In genomic region chr20:5002077-5002413, GRCh38 we compare ENCODE assay signal across 8 cellular contexts. TPM values are rescaled to one million over a fixed set of nuclear protein-coding genes. Genes with fewer than 3 reads are reported as not detected.
DNase-seq lines count a peak whose midpoint lies in the region; ATAC-seq and TF ChIP-seq lines count a peak whose summit lies in the region.

No MANE protein-coding gene starts in this region.

- H3K4me3 ChIP-seq in HEK293 (ENCODE audit: low read depth, low read length) (peak overlapping the region; percentile 72), fibroblast of the aortic adventitia (ENCODE audit: low read depth, low read length) (peak overlapping the region; percentile 76), sigmoid colon (peak overlapping the region in 3 of 4 donors; percentile 81 to 98 (median 95))

- POLR2A ChIA-PET in HEK293 (lab: Yijun Ruan, JAX): no interaction called here

- ATAC-seq in T-helper 17 cell (no peak), HG03432 (IDR thresholded peaks at IDR 0.05; ENCODE audit: unreplicated experiment) (no peak), GM18867 (IDR thresholded peaks at IDR 0.05; ENCODE audit: unreplicated experiment) (no peak)

- peaks cover 36% of the 10 kb centered on the region for H3K4me1 Mint-ChIP-seq in T-helper 17 cell

- DNase-seq in T-helper 17 cell (no peak), fibroblast of the aortic adventitia (ENCODE audit: low read depth) (no peak), sigmoid colon (no peak), GM19240 (ENCODE audit: insufficient read length, low spot score) (no peak)
- no peak for DNase-seq in activated CD4-positive, CD25-positive, alpha-beta regulatory T cell treated with anti-CD3 and anti-CD28 coated beads, Interleukin-2, amount 50 U/mL, for 72 hours

- no peaks in the 10 kb centered on the region for H3K27me3 ChIP-seq in sigmoid colon

- intact Hi-C loops in sigmoid colon (cut with DNase I): loop anchor here (5.0 kb wide), 1 partner anchor 100 kb away; no protein-coding TSS in a partner anchor

- no peak for TF ChIP-seq EP300 in sigmoid colon (IDR thresholded peaks at IDR 0.05)

- TF ChIP-seq POLR2A in sigmoid colon (IDR thresholded peaks at IDR 0.05): no peak

- CTCF ChIA-PET in HEK293 (lab: Yijun Ruan, JAX): no interaction called here

- H3K27ac Mint-ChIP-seq in T-helper 17 cell: peak overlapping the region; percentile 75

- no peaks in the 10 kb centered on the region for H3K27me3 Mint-ChIP-seq in T-helper 17 cell

- no peak for TF ChIP-seq CTCF in HEK293 (tag by site-specific recombination; IDR thresholded peaks at IDR 0.05)
- TF ChIP-seq CTCF in fibroblast of the aortic adventitia (IDR thresholded peaks at IDR 0.05; ENCODE audit: insufficient read depth, low read length): no peak
- no peak for TF ChIP-seq CTCF in sigmoid colon (IDR thresholded peaks at IDR 0.05)

- WGBS in sigmoid colon, 2 donors: 11 to 32% methylated on average over 5 of the region's 5 CpGs

- H3K4me1 ChIP-seq in HEK293 (ENCODE audit: control insufficient read depth, insufficient read depth, low read length): peaks cover 14% of the 10 kb centered on the region
- H3K4me1 ChIP-seq in sigmoid colon: peaks cover 0 to 21% (median 13%) of the 10 kb centered on the region in 4 donors

- H3K27ac ChIP-seq in HEK293 (ENCODE audit: extremely low read depth, low read depth, low read length) (no peak overlapping the region), sigmoid colon (peak overlapping the region in 3 of 4 donors; percentile 8 to 66 (median 49))

- H3K36me3 ChIP-seq in HEK293 (ENCODE audit: control insufficient read depth in 2 of 2, insufficient read depth in 1 of 2, low read length in 2 of 2) (no peaks in the 10 kb centered on the region), sigmoid colon (no peaks in the 10 kb centered on the region)

- H3K9me3 ChIP-seq in HEK293 (ENCODE audit: control insufficient read depth, insufficient read depth, low read depth, low read length): no peaks in the 10 kb centered on the region
- no peaks in the 10 kb centered on the region for H3K9me3 ChIP-seq in T-helper 17 cell (ENCODE audit: control insufficient read depth, low read length, poor library complexity, severe bottlenecking)
- H3K9me3 ChIP-seq in sigmoid colon: no peaks in the 10 kb centered on the region

- H3K36me3 Mint-ChIP-seq in T-helper 17 cell (ENCODE audit: low read depth): no peaks in the 10 kb centered on the region

- H3K4me3 Mint-ChIP-seq in T-helper 17 cell: peak overlapping the region; percentile 98

TF ChIP-seq in HEK293, 187 proteins besides CTCF, POLR2A, EP300 and RAD21:
- no peak for TF ChIP-seq ZNF747 (tag by site-specific recombination; IDR thresholded peaks at IDR 0.05)
- 0 out of 2 replicates have a peak, but pooled peaks have one; percentile 2 for TF ChIP-seq ZNF335 (tag by site-specific recombination; conservative IDR thresholded peaks at IDR 0.05)
- TF ChIP-seq SETDB1 (IDR thresholded peaks at IDR 0.05; ENCODE audit: insufficient read length, low read length): no peak
- TF ChIP-seq ZNF26 (tag by site-specific recombination; IDR thresholded peaks at IDR 0.05): no peak
- no peak for TF ChIP-seq REPIN1 (tag by site-specific recombination; IDR thresholded peaks at IDR 0.05; ENCODE audit: low read depth)
- no peak for TF ChIP-seq ZNF514 (tag by site-specific recombination; IDR thresholded peaks at IDR 0.05)
- no peak for TF ChIP-seq ZNF639 (tag by site-specific recombination; IDR thresholded peaks at IDR 0.05)
- TF ChIP-seq ZNF394 (tag by site-specific recombination; IDR thresholded peaks at IDR 0.05; ENCODE audit: borderline replicate concordance): 0 out of 2 replicates have a peak, but pooled peaks have one; percentile 7
- peak; percentile 82 for TF ChIP-seq ZBTB20 (tag by site-specific recombination; IDR thresholded peaks at IDR 0.05)
- TF ChIP-seq PBX3 (CRISPR knock-in tag; IDR thresholded peaks at IDR 0.05): no peak
- TF ChIP-seq ZNF362 (tag by site-specific recombination; IDR thresholded peaks at IDR 0.05): no peak
- TF ChIP-seq SP7 (tag by site-specific recombination; IDR thresholded peaks at IDR 0.05): no peak
- TF ChIP-seq PRDM10 (tag by site-specific recombination; IDR thresholded peaks at IDR 0.05): peak; percentile 74
- no peak for TF ChIP-seq TRIM28 (IDR thresholded peaks at IDR 0.05; ENCODE audit: borderline replicate concordance, low read length)
- TF ChIP-seq ZNF549 (tag by site-specific recombination; IDR thresholded peaks at IDR 0.05): no peak

RNA-seq across cellular contexts. Expression of gene SLC23A2, which starts 0.7 kb away (rescaled TPM):
- total RNA-seq in T-helper 17 cell: 10 to 100 TPM; 18.0 to 24.4 TPM
- total RNA-seq in fibroblast of the aortic adventitia (ENCODE audit: low replicate concordance): 8.9 and 24.6 TPM in 2 replicates
- total RNA-seq in sigmoid colon: 10 to 100 TPM; 10.9 to 15.2 (median 12.9) TPM
- 1 to 10 TPM in 2 of 3 donors, under 1 TPM in 1; 0.60 to 6.1 (median 1.4) TPM for polyA plus RNA-seq in sigmoid colon
